In genomic region chr12:52091869-52092268, GRCh38 we compare ENCODE assay signal across 33 cellular contexts. TPM values are rescaled to one million over a fixed set of nuclear protein-coding genes. Genes with fewer than 3 reads are reported as not detected.
DNase-seq lines count a peak whose midpoint lies in the region; ATAC-seq and TF ChIP-seq lines count a peak whose summit lies in the region.
"Had no signal": no experiment of that assay in that cellular context is flagged by ENCODE, and none has a peak within 500 bp of the region (broad histone marks: within the 10 kb centered on the region; RNA-seq: fewer than 3 reads in every experiment).

No MANE protein-coding gene starts in this region.

- H3K9me3 ChIP-seq in left lung: no peaks in the 10 kb centered on the region
- no peaks in the 10 kb centered on the region for H3K9me3 ChIP-seq in smooth muscle cell (replicated peaks; ENCODE audit: low read depth)
- H3K9me3 ChIP-seq: BLaER1 treated with 17β-estradiol and CSF1 and Interleukin-3, amounts not matched to agents 10 nM and 100 nM; breast epithelium; colonic mucosa; heart right ventricle; ovary; vagina had no signal

- H4K20me1 ChIP-seq in smooth muscle cell (ENCODE audit: low read depth): no peaks in the 10 kb centered on the region
- H4K20me1 ChIP-seq: BLaER1 treated with 17β-estradiol and CSF1 and Interleukin-3, amounts not matched to agents 10 nM and 100 nM had no signal

- 82% methylated on average over 8 of the region's 8 CpGs for WGBS in smooth muscle cell (ENCODE audit: low lambda C conversion rate)

- TF ChIP-seq CTCF in left lung (IDR thresholded peaks at IDR 0.05) (no peak), brain microvascular endothelial cell (IDR thresholded peaks at IDR 0.05; ENCODE audit: low read depth, low read length, missing control alignments) (no peak), smooth muscle cell (IDR thresholded peaks at IDR 0.05; ENCODE audit: borderline replicate concordance, insufficient read depth, poor library complexity, severe bottlenecking) (no peak)

- in situ Hi-C loops in brain microvascular endothelial cell (cut with HindIII; ENCODE audit: low pct_ligation_motif_present, low sequenced_read_pairs): no loop called here

- no peak overlapping the region for H3K4me2 ChIP-seq in smooth muscle cell
- H3K4me2 ChIP-seq: BLaER1 treated with 17β-estradiol and CSF1 and Interleukin-3, amounts not matched to agents 10 nM and 100 nM had no signal

- H3K27me3 ChIP-seq in left lung: peaks cover 0 to 37% of the 10 kb centered on the region in 2 donors
- H3K27me3 ChIP-seq in brain microvascular endothelial cell (replicated peaks): peaks cover 25% of the 10 kb centered on the region
- peaks cover 27% of the 10 kb centered on the region for H3K27me3 ChIP-seq in smooth muscle cell (ENCODE audit: low read depth)
- H3K27me3 ChIP-seq: colonic mucosa, ovary, vagina had no signal

- DNase-seq in DMS153 (lab: John Stamatoyannopoulos, UW): peak; percentile 33
- DNase-seq in NCI-H146 (lab: John Stamatoyannopoulos, UW): peak; percentile 35
- DNase-seq in NCI-H774 (lab: John Stamatoyannopoulos, UW): peak; percentile 59
- DNase-seq in left lung: no peak
- no peak for DNase-seq in brain microvascular endothelial cell
- no peak for DNase-seq in NOMO-1 (lab: John Stamatoyannopoulos, UW; ENCODE audit: unreplicated experiment in 2 of 2)
- no peak for DNase-seq in smooth muscle cell (lab: John Stamatoyannopoulos, UW; ENCODE audit: unreplicated experiment)
- DNase-seq: activated CD4-positive, alpha-beta T cell treated with anti-CD3 and anti-CD28 coated beads, Interleukin-2, amount 10 ng/mL, durations not matched to agents 24 days and 14 days; activated naive CD4-positive, alpha-beta T cell treated with anti-CD3 and anti-CD28 coated beads for 36 hours; amniotic stem cell; Calu3; colonic mucosa; effector memory CD8-positive, alpha-beta T cell; foreskin keratinocyte; heart right ventricle; HFFc6; KG1; left ventricle myocardium superior; MM.1S; NCI-H1930; NCI-H524; ovary; stimulated activated CD4-positive, alpha-beta T cell treated with anti-CD3 and anti-CD28 coated beads, Interleukin-4, amount 100 ng/mL, for 1 hour; WERI-Rb-1 had no signal

- no peaks in the 10 kb centered on the region for H3K36me3 ChIP-seq in left lung
- no peaks in the 10 kb centered on the region for H3K36me3 ChIP-seq in brain microvascular endothelial cell (replicated peaks)
- no peaks in the 10 kb centered on the region for H3K36me3 ChIP-seq in smooth muscle cell (ENCODE audit: low read depth)
- H3K36me3 ChIP-seq: BLaER1 treated with 17β-estradiol and CSF1 and Interleukin-3, amounts not matched to agents 10 nM and 100 nM; breast epithelium; colonic mucosa; heart right ventricle; ovary; vagina; WERI-Rb-1 had no signal

- no peaks in the 10 kb centered on the region for H3F3A ChIP-seq in smooth muscle cell (ENCODE audit: low read depth)

- ATAC-seq in left lung (peak; percentile 91), GM19397 (IDR thresholded peaks at IDR 0.05; ENCODE audit: unreplicated experiment) (no peak)
- ATAC-seq: effector memory CD8-positive, alpha-beta T cell; foreskin keratinocyte; heart right ventricle; left ventricle myocardium superior; stimulated activated memory B cell treated with anti-CD40 and anti-IgM and Interleukin-4, amounts not matched to agents 10 μg/mL and 1 μg/mL and 100 μg/mL, for 72 hours had no signal

- intact Hi-C loops in left lung (cut with DNase I): no loop called here

- H3K4me1 ChIP-seq in left lung (no peaks in the 10 kb centered on the region), smooth muscle cell (ENCODE audit: low read depth) (no peaks in the 10 kb centered on the region)
- H3K4me1 ChIP-seq: breast epithelium, colonic mucosa, foreskin keratinocyte, heart right ventricle, vagina had no signal

- no peaks in the 10 kb centered on the region for H3K79me2 ChIP-seq in smooth muscle cell (ENCODE audit: low read depth)

- no peak overlapping the region for H3K27ac ChIP-seq in left lung
- H3K27ac ChIP-seq in brain microvascular endothelial cell: no peak overlapping the region
- H3K27ac ChIP-seq in smooth muscle cell (ENCODE audit: low read depth): no peak overlapping the region
- H3K27ac ChIP-seq: BLaER1 treated with 17β-estradiol and CSF1 and Interleukin-3, amounts not matched to agents 10 nM and 100 nM; breast epithelium; colonic mucosa; foreskin keratinocyte; heart right ventricle; ovary; SK-N-MC; vagina; WERI-Rb-1 had no signal

- H3K4me3 ChIP-seq in left lung (no peak overlapping the region), brain microvascular endothelial cell (ENCODE audit: low read depth, low read length) (no peak overlapping the region), smooth muscle cell (no peak overlapping the region)
- H3K4me3 ChIP-seq: BLaER1 treated with 17β-estradiol and CSF1 and Interleukin-3, amounts not matched to agents 10 nM and 100 nM; breast epithelium; colonic mucosa; heart right ventricle; ovary; SK-N-MC; vagina had no signal

- no peak overlapping the region for H3K9ac ChIP-seq in smooth muscle cell (ENCODE audit: low read depth)
- H3K9ac ChIP-seq: BLaER1 treated with 17β-estradiol and CSF1 and Interleukin-3, amounts not matched to agents 10 nM and 100 nM had no signal

- no peak overlapping the region for H2AFZ ChIP-seq in smooth muscle cell (ENCODE audit: low read depth)

RNA-seq across cellular contexts. Expression of gene SMIM41, which starts 12.4 kb away (rescaled TPM):
- total RNA-seq in left lung: 1 to 10 TPM in 1 of 2 donors, under 1 TPM in 1; 0.47 to 4.5 TPM
- not detected in 2 replicates for total RNA-seq in smooth muscle cell
- polyA plus RNA-seq in smooth muscle cell: not detected in 2 replicates
- total RNA-seq: activated naive CD4-positive, alpha-beta T cell treated with anti-CD3 and anti-CD28 coated beads for 36 hours; Calu3; foreskin keratinocyte; HFFc6; left ventricle myocardium superior; T-helper 2 cell treated with Interferon-gamma antibody and Interleukin-4, amounts not matched to agents 100 ng/mL and 5 ng/mL, for 36 hours; temporal lobe had no signal
- polyA plus RNA-seq: AG04450, foreskin keratinocyte had no signal

RNA-seq across cellular contexts. Expression of gene ATG101, which starts 22.1 kb away (rescaled TPM):
- total RNA-seq in left lung (10 to 100 TPM; 35.7 to 42.4 TPM), smooth muscle cell (62.6 and 73.4 TPM in 2 replicates)
- polyA plus RNA-seq in smooth muscle cell: 114 and 120 TPM in 2 replicates

RNA-seq across cellular contexts. Expression of gene NR4A1, which starts 40.6 kb away (rescaled TPM):
- total RNA-seq in left lung (100 to 1,000 TPM in 1 of 2 donors, 10 to 100 TPM in 1; 36.4 to 165 TPM), smooth muscle cell (178 and 182 TPM in 2 replicates)
- 510 and 634 TPM in 2 replicates for polyA plus RNA-seq in smooth muscle cell

Comparison
In these comparisons a context has a peak if more than half of its experiments do, and no peak if none do; other contexts are left out.
1. DNase-seq: peak in DMS153 (single experiment), NCI-H146 (single experiment) and NCI-H774 (single experiment); none in left lung (0 of 2), brain microvascular endothelial cell (single experiment), NOMO-1 (0 of 2) and smooth muscle cell (single experiment).